ENCODE assay signal across 25 cellular contexts in the genomic region with DNA sequence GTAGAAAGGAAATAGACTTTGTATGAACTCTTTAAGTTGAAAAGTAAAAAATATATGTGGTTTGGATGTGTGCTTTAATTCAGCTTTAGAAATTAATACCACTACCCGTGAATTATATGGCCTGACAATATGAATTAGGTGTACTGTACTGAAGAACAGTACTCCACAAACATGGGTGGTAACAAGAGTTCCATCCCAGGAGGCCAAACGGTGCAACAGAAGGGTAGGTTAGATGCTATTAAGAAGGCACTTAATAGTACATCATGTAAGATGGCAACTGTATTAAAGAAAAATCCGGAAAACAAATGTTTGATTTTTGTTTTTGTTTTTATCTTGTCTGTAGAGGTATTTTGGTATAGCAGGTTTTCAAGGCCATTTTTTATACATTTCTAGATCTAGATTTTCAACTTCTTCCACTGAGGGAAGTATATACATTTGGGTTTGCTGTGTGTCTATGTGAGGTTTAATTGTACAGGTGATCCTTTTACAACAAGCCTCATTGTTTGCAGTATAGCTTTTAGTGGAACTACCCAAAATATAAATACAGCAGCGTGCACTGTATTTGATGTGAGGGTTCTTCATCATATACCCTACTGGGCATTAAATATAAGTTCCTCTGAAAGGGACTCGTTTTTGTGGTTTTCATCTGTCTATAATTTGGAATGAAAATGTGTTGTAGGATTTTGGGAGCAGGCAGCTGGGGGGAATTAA.
"Had no signal": no experiment of that assay in that cellular context is flagged by ENCODE, and none has a peak within 500 bp of the region (broad histone marks: within the 10 kb centered on the region; RNA-seq: fewer than 3 reads in every experiment).

No MANE protein-coding gene starts in this region.

- H3K4me3 ChIP-seq: left lung, lower lobe of right lung, right atrium auricular region, skin epidermis, tibial nerve, uterus had no signal

- H3K27me3 ChIP-seq: left lung, right atrium auricular region, tibial nerve, uterus had no signal

- DNase-seq: immature natural killer cell; kidney; left colon; left lung; lower lobe of right lung; mammary epithelial cell; mesenchymal stem cell; naive B cell; nucleus accumbens; stimulated activated CD4-positive, alpha-beta T cell treated with anti-CD3 and anti-CD28 coated beads, Interleukin-12 subunit alpha, Interleukin-12 subunit beta, amount 100 ng/mL, for 4 hours; stimulated activated CD4-positive, alpha-beta T cell treated with anti-CD3 and anti-CD28 coated beads, Interleukin-15, amount 100 ng/mL, for 24 hours; stimulated activated CD4-positive, alpha-beta T cell treated with anti-CD3 and anti-CD28 coated beads, Interleukin-2, amount 100 ng/mL, for 24 hours; stimulated activated CD4-positive, alpha-beta T cell treated with anti-CD3 and anti-CD28 coated beads, Interleukin-4, amount 100 ng/mL, for 1 hour; stimulated activated naive B cell treated with anti-CD40 and anti-IgM and Interleukin-4, amounts not matched to agents 10 μg/mL and 1 μg/mL and 100 μg/mL, for 72 hours; stimulated activated naive CD8-positive, alpha-beta T cell treated with anti-CD3 and anti-CD28 coated beads, Interleukin-15, amount 100 ng/mL, for 72 hours; substantia nigra; uterus had no signal

- H3K4me1 Mint-ChIP-seq: immature natural killer cell; naive B cell; stimulated activated naive B cell treated with anti-CD40 and anti-IgM and Interleukin-4, amounts not matched to agents 10 μg/mL and 1 μg/mL and 100 μg/mL, for 72 hours; stimulated activated naive CD8-positive, alpha-beta T cell treated with anti-CD3 and anti-CD28 coated beads, Interleukin-15, amount 100 ng/mL, for 72 hours had no signal

- ATAC-seq: left colon; left lung; lower lobe of right lung; natural killer cell treated with Interleukin-12 subunit alpha and Interleukin-12 subunit beta and Interleukin-15 and Interleukin-18, amount 100 ng/mL, for 72 hours; sciatic nerve; stimulated activated naive B cell treated with anti-CD40 and anti-IgM and Interleukin-4, amounts not matched to agents 10 μg/mL and 1 μg/mL and 100 μg/mL, for 72 hours; stimulated activated naive CD8-positive, alpha-beta T cell treated with anti-CD3 and anti-CD28 coated beads, Interleukin-15, amount 100 ng/mL, for 72 hours had no signal

- H3K9me3 ChIP-seq: left lung, lower lobe of right lung, right atrium auricular region, tibial nerve, uterus had no signal

- H3K4me3 Mint-ChIP-seq: immature natural killer cell; naive B cell; natural killer cell treated with Interleukin-12 subunit alpha and Interleukin-12 subunit beta and Interleukin-15 and Interleukin-18, amount 100 ng/mL, for 72 hours; stimulated activated naive B cell treated with anti-CD40 and anti-IgM and Interleukin-4, amounts not matched to agents 10 μg/mL and 1 μg/mL and 100 μg/mL, for 72 hours; stimulated activated naive CD8-positive, alpha-beta T cell treated with anti-CD3 and anti-CD28 coated beads, Interleukin-15, amount 100 ng/mL, for 72 hours; type B pancreatic cell had no signal

- H3K9me3 Mint-ChIP-seq: immature natural killer cell; naive B cell; natural killer cell treated with Interleukin-12 subunit alpha and Interleukin-12 subunit beta and Interleukin-15 and Interleukin-18, amount 100 ng/mL, for 72 hours; stimulated activated naive B cell treated with anti-CD40 and anti-IgM and Interleukin-4, amounts not matched to agents 10 μg/mL and 1 μg/mL and 100 μg/mL, for 72 hours; stimulated activated naive CD8-positive, alpha-beta T cell treated with anti-CD3 and anti-CD28 coated beads, Interleukin-15, amount 100 ng/mL, for 72 hours; type B pancreatic cell had no signal

- H3K36me3 ChIP-seq: uterus had no signal

- H3K27ac ChIP-seq: left lung, lower lobe of right lung, parathyroid adenoma, right atrium auricular region, skin epidermis, tibial nerve, uterus had no signal

- H3K27me3 Mint-ChIP-seq: naive B cell; natural killer cell treated with Interleukin-12 subunit alpha and Interleukin-12 subunit beta and Interleukin-15 and Interleukin-18, amount 100 ng/mL, for 72 hours; stimulated activated naive B cell treated with anti-CD40 and anti-IgM and Interleukin-4, amounts not matched to agents 10 μg/mL and 1 μg/mL and 100 μg/mL, for 72 hours; stimulated activated naive CD8-positive, alpha-beta T cell treated with anti-CD3 and anti-CD28 coated beads, Interleukin-15, amount 100 ng/mL, for 72 hours; type B pancreatic cell had no signal

- FAIRE-seq: islet of Langerhans, kidney had no signal

- H3K4me1 ChIP-seq: left lung, lower lobe of right lung, right atrium auricular region, tibial nerve, uterus had no signal

- H3K27ac Mint-ChIP-seq: naive B cell; natural killer cell treated with Interleukin-12 subunit alpha and Interleukin-12 subunit beta and Interleukin-15 and Interleukin-18, amount 100 ng/mL, for 72 hours; stimulated activated naive B cell treated with anti-CD40 and anti-IgM and Interleukin-4, amounts not matched to agents 10 μg/mL and 1 μg/mL and 100 μg/mL, for 72 hours; stimulated activated naive CD8-positive, alpha-beta T cell treated with anti-CD3 and anti-CD28 coated beads, Interleukin-15, amount 100 ng/mL, for 72 hours; type B pancreatic cell had no signal
